Comparison of ENCODE assay signal across 21 cellular contexts in the genomic region with DNA sequence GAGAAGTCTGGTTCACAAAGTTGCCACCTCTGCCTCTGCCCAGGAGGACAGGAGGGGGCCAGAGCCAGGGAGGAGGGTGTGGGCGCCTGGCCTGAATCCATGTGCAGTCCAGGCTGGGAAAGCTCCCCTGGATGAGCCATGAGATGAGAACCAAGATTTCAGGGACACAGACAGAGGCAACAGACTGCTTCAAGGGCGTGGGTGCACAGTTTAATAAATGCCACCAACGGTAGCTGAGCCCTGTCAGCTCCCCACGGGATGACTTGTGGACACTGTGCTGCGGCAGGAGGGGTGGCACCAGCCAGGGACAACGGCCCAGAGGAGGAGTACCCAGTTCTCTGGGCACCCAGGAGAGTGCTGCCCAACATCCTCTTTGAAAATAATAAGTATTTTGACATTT. TPM values are rescaled to one million over a fixed set of nuclear protein-coding genes. Genes with fewer than 3 reads are reported as not detected.
DNase-seq lines count a peak whose midpoint lies in the region; ATAC-seq and TF ChIP-seq lines count a peak whose summit lies in the region.
"Had no signal": no experiment of that assay in that cellular context is flagged by ENCODE, and none has a peak within 500 bp of the region (broad histone marks: within the 10 kb centered on the region; RNA-seq: fewer than 3 reads in every experiment).

No MANE protein-coding gene starts in this region.

- ATAC-seq in HG03457 (IDR thresholded peaks at IDR 0.05; ENCODE audit: unreplicated experiment), result no peak
- ATAC-seq: A549, HCT116, left ventricle myocardium superior had no signal

- H3K9ac ChIP-seq in mammary epithelial cell (ENCODE audit: insufficient read depth, low read length), result no peak overlapping the region

- no peak for DNase-seq in MCF 10A (ENCODE audit: unreplicated experiment)
- no peak for DNase-seq in mammary epithelial cell
- DNase-seq in coronary artery (ENCODE audit: low spot score), result peak; percentile 53
- peak; percentile 50 for DNase-seq in posterior vena cava (ENCODE audit: low spot score)
- no peak for DNase-seq in activated CD4-positive, alpha-beta T cell treated with anti-CD3 and anti-CD28 coated beads for 48 hours
- no peak for DNase-seq in NCI-H146 treated with DMSO at 0.1 percent for 48 hours (lab: John Stamatoyannopoulos, UW; ENCODE audit: unreplicated experiment)
- no peak for DNase-seq in SW480 (ENCODE audit: low spot score)
- DNase-seq: activated naive CD4-positive, alpha-beta T cell treated with Interleukin-2 at 50 U/mL for 16 hours; activated T-cell treated with anti-CD3 and anti-CD28 coated beads, Interleukin-2, amount 50 U/mL, for 24 hours; cortex of kidney; esophagus squamous epithelium; left ventricle myocardium superior; NCI-H2081 treated with DMSO at 0.1 percent for 48 hours; nephron progenitor cell had no signal

- no peaks in the 10 kb centered on the region for H3K9me3 ChIP-seq in mammary epithelial cell (replicated peaks; ENCODE audit: insufficient read depth, low read length)
- H3K9me3 ChIP-seq: A549, BE2C, esophagus squamous epithelium, sigmoid colon, SJSA1 had no signal

- no peak overlapping the region for H3K4me2 ChIP-seq in mammary epithelial cell (ENCODE audit: insufficient read depth, low read depth, low read length)
- H3K4me2 ChIP-seq: A549 had no signal

- BruUV-seq in MCF 10A (replicated peaks; lab: Mats Ljungman, UMichigan), result no TSS peak
- BruUV-seq in mammary epithelial cell (replicated peaks; lab: Mats Ljungman, UMichigan), result no TSS peak

- H2AFZ ChIP-seq in mammary epithelial cell (ENCODE audit: low read depth, low read length), result no peak overlapping the region

- H3K4me1 Mint-ChIP-seq in MCF 10A (ENCODE audit: insufficient read depth, unreplicated experiment), result peaks cover 6% of the 10 kb centered on the region
- H3K4me1 Mint-ChIP-seq: nephron progenitor cell had no signal

- peaks cover 60% of the 10 kb centered on the region for H3K36me3 Mint-ChIP-seq in MCF 10A (ENCODE audit: insufficient read depth, unreplicated experiment)

- TF ChIP-seq CTCF in MCF 10A (IDR thresholded peaks at IDR 0.05; ENCODE audit: unreplicated experiment), result no peak
- no peak for TF ChIP-seq CTCF in mammary epithelial cell (conservative IDR thresholded peaks at IDR 0.05 in 1 of 2, IDR thresholded peaks at IDR 0.05 in 1 of 2; ENCODE audit: extremely low read depth in 1 of 2, insufficient read depth in 1 of 2, low read depth in 1 of 2, low read length in 2 of 2)
- no peak for TF ChIP-seq CTCF in coronary artery (IDR thresholded peaks at IDR 0.05)

- 39% methylated on average over 5 of the region's 6 CpGs for WGBS in mammary epithelial cell (ENCODE audit: low coverage, missing lambda C conversion rate)

- H3K4me3 Mint-ChIP-seq in MCF 10A (ENCODE audit: unreplicated experiment), result no peak overlapping the region
- H3K4me3 Mint-ChIP-seq: activated T-cell treated with anti-CD3 and anti-CD28 coated beads, Interleukin-2, amount 50 U/mL, for 24 hours; nephron progenitor cell had no signal

- POLR2A ChIA-PET in MCF 10A (lab: Yijun Ruan, JAX), result no interaction called here

- H3K27ac ChIP-seq in mammary epithelial cell (ENCODE audit: insufficient read depth, low read depth, low read length) (no peak overlapping the region), coronary artery (peak overlapping the region; percentile 45 to 86)
- H3K27ac ChIP-seq: A549, sigmoid colon, SJSA1 had no signal

- dilution Hi-C loops in mammary epithelial cell (cut with HindIII; ENCODE audit: low sequenced_read_pairs), result no loop called here

- no peaks in the 10 kb centered on the region for H3K9me3 Mint-ChIP-seq in MCF 10A (ENCODE audit: unreplicated experiment)
- H3K9me3 Mint-ChIP-seq: activated T-cell treated with anti-CD3 and anti-CD28 coated beads, Interleukin-2, amount 50 U/mL, for 24 hours; nephron progenitor cell had no signal

- peak overlapping the region; percentile 35 for H3K27ac Mint-ChIP-seq in MCF 10A (ENCODE audit: low read depth, unreplicated experiment)
- H3K27ac Mint-ChIP-seq: activated T-cell treated with anti-CD3 and anti-CD28 coated beads, Interleukin-2, amount 50 U/mL, for 24 hours; nephron progenitor cell had no signal

- H3K27me3 ChIP-seq in mammary epithelial cell (ENCODE audit: insufficient read depth, low read length), result no peaks in the 10 kb centered on the region
- H3K27me3 ChIP-seq: BE2C, esophagus squamous epithelium, sigmoid colon, SJSA1 had no signal

- no peaks in the 10 kb centered on the region for H3K27me3 Mint-ChIP-seq in MCF 10A (ENCODE audit: insufficient read depth, unreplicated experiment)
- H3K27me3 Mint-ChIP-seq: activated T-cell treated with anti-CD3 and anti-CD28 coated beads, Interleukin-2, amount 50 U/mL, for 24 hours had no signal

- intact Hi-C loops in MCF 10A (cut with micrococcal nuclease) (no loop called here), mammary epithelial cell (cut with micrococcal nuclease) (no loop called here), posterior vena cava (cut with DNase I) (no loop called here)

- H3K36me3 ChIP-seq in mammary epithelial cell (ENCODE audit: insufficient read depth, low read length), result peaks cover 3% of the 10 kb centered on the region
- H3K36me3 ChIP-seq: BE2C had no signal

- H3K4me3 ChIP-seq in mammary epithelial cell (replicated peaks in 1 of 3; ENCODE audit: insufficient read depth in 1 of 3, low read depth in 2 of 3, low read length in 3 of 3), result no peak overlapping the region
- H3K4me3 ChIP-seq in coronary artery, result no peak overlapping the region
- H3K4me3 ChIP-seq: A549, esophagus squamous epithelium, sigmoid colon, SJSA1 had no signal

- H3K4me1 ChIP-seq in mammary epithelial cell (ENCODE audit: insufficient read depth, low read length), result no peaks in the 10 kb centered on the region
- H3K4me1 ChIP-seq: BE2C had no signal

- H4K20me1 ChIP-seq in mammary epithelial cell (ENCODE audit: insufficient read depth, low read length), result no peaks in the 10 kb centered on the region

- H3K79me2 ChIP-seq in mammary epithelial cell (ENCODE audit: insufficient read depth, low read length), result no peaks in the 10 kb centered on the region

- CTCF ChIA-PET in MCF 10A (lab: Yijun Ruan, JAX), result interaction anchor here (0.5 kb wide), 1 partner anchor 18 kb away, joined by 4 read pairs; no protein-coding TSS in a partner anchor
- CTCF ChIA-PET in mammary epithelial cell (lab: Charles Lee; ENCODE audit: low non-redundant PET), result no interaction called here

- in situ Hi-C loops in mammary epithelial cell (cut with MboI; ENCODE audit: low sequenced_read_pairs in 2 of 2), result no loop called here

RNA-seq across cellular contexts. Expression of a gene that starts 15.2 kb away (rescaled TPM):
- total RNA-seq in MCF 10A (2022) (173 and 188 TPM in 2 replicates), mammary epithelial cell (100 to 1,000 TPM; 140 to 186 TPM), posterior vena cava (10 to 100 TPM; 56.6 to 72.1 TPM)
- polyA plus RNA-seq in mammary epithelial cell, result 342 TPM
- 129 TPM for polyA minus RNA-seq in mammary epithelial cell

RNA-seq across cellular contexts. Expression of a gene that starts 23.5 kb away (rescaled TPM):
- 0.84 and 2.2 TPM in 2 replicates for total RNA-seq in MCF 10A (2022)
- under 1 TPM in 1 of 2 donors, not detected in 1; 0.78 TPM for total RNA-seq in mammary epithelial cell
- 0.06 TPM for polyA plus RNA-seq in mammary epithelial cell
- polyA minus RNA-seq in mammary epithelial cell, result not detected
- total RNA-seq in posterior vena cava, result not detected
- total RNA-seq: left ventricle myocardium superior, sigmoid colon, SJSA1, urinary bladder had no signal

RNA-seq across cellular contexts. Expression of a gene that starts 40.4 kb away (rescaled TPM):
- 16.2 and 16.7 TPM in 2 replicates for total RNA-seq in MCF 10A (2022)
- 10 to 100 TPM; 17.5 to 23.0 TPM for total RNA-seq in mammary epithelial cell
- 14.3 TPM for polyA plus RNA-seq in mammary epithelial cell
- polyA minus RNA-seq in mammary epithelial cell, result 13.5 TPM
- total RNA-seq in posterior vena cava, result 10 to 100 TPM; 11.2 to 13.1 TPM

RNA-seq across cellular contexts. Expression of a gene that starts 40.6 kb away (rescaled TPM):
- total RNA-seq in MCF 10A (2022) (59.2 and 60.4 TPM in 2 replicates), mammary epithelial cell (100 to 1,000 TPM in 1 of 2 donors, 10 to 100 TPM in 1; 94.7 to 157 TPM), posterior vena cava (10 to 100 TPM; 29.2 TPM)
- 62.0 TPM for polyA plus RNA-seq in mammary epithelial cell
- 90.5 TPM for polyA minus RNA-seq in mammary epithelial cell

Comparison
In these comparisons a context has a peak if more than half of its experiments do, and no peak if none do; other contexts are left out.
1. DNase-seq: peak in coronary artery (single experiment) and posterior vena cava (single experiment); none in MCF 10A (single experiment), mammary epithelial cell (single experiment), activated CD4-positive, alpha-beta T cell treated with anti-CD3 and anti-CD28 coated beads for 48 hours (single experiment), NCI-H146 treated with DMSO at 0.1 percent for 48 hours (single experiment) and SW480 (single experiment).